Comparison of ENCODE assay signal across 1 cellular context in genomic region chr20:504632-505075, GRCh38.
TF ChIP-seq lines count a peak whose summit lies in the region.

No MANE protein-coding gene starts in this region.

TF ChIP-seq in HepG2, 621 proteins besides CTCF, POLR2A, EP300 and RAD21 (continued from another document and continues in another):
- TF ChIP-seq HIC2 (CRISPR knock-in tag; IDR thresholded peaks at IDR 0.05; ENCODE audit: low read depth) (no peak), HCFC1 (IDR thresholded peaks at IDR 0.05; ENCODE audit: low read depth, low read length) (no peak), RARA (CRISPR knock-in tag; IDR thresholded peaks at IDR 0.05) (no peak), POLR2AphosphoS2 (IDR thresholded peaks at IDR 0.05; ENCODE audit: low read depth, low read length) (no peak), KDM5A (IDR thresholded peaks at IDR 0.05; ENCODE audit: borderline replicate concordance, low read length) (peak; percentile 28; the same call in 1 of the 2 replicates), RAD51 (IDR thresholded peaks at IDR 0.05; ENCODE audit: borderline replicate concordance) (no peak), BCL6 (CRISPR knock-in tag; IDR thresholded peaks at IDR 0.05) (no peak), CCDC6 (CRISPR knock-in tag; IDR thresholded peaks at IDR 0.05) (no peak), SRSF1 (optimal IDR thresholded peaks at IDR 0.05; ENCODE audit: low read depth, low read length) (no peak), ATF3 (CRISPR knock-in tag; IDR thresholded peaks at IDR 0.05) (no peak), ZNF232 (CRISPR knock-in tag; IDR thresholded peaks at IDR 0.05; ENCODE audit: borderline replicate concordance) (no peak), ATM (IDR thresholded peaks at IDR 0.05; ENCODE audit: borderline replicate concordance) (peak; percentile 64; the same call in 1 of the 2 replicates), CHD4 (IDR thresholded peaks at IDR 0.05; ENCODE audit: borderline replicate concordance, low read length) (no peak), DPF2 (CRISPR knock-in tag; IDR thresholded peaks at IDR 0.05; ENCODE audit: borderline replicate concordance, low read depth) (peak; percentile 48; the same call in 1 of the 2 replicates), GMEB2 (CRISPR knock-in tag; IDR thresholded peaks at IDR 0.05; ENCODE audit: low read depth) (no peak), ZNF761 (CRISPR knock-in tag; conservative IDR thresholded peaks at IDR 0.05) (no peak), ZSCAN9 (CRISPR knock-in tag; IDR thresholded peaks at IDR 0.05; ENCODE audit: borderline replicate concordance) (no peak), FOSL2 (CRISPR knock-in tag; IDR thresholded peaks at IDR 0.05) (no peak), ELF4 (CRISPR knock-in tag; IDR thresholded peaks at IDR 0.05; ENCODE audit: borderline replicate concordance) (peak; percentile 80; the same call in 1 of the 2 replicates), TSC22D2 (CRISPR knock-in tag; IDR thresholded peaks at IDR 0.05; ENCODE audit: borderline replicate concordance) (no peak), ZFP41 (CRISPR knock-in tag; IDR thresholded peaks at IDR 0.05; ENCODE audit: borderline replicate concordance) (no peak), LCORL (IDR thresholded peaks at IDR 0.05) (no peak), LCORL (CRISPR knock-in tag; IDR thresholded peaks at IDR 0.05) (0 out of 2 replicates have a peak, but pooled peaks have one; percentile 16), YEATS4 (CRISPR knock-in tag; IDR thresholded peaks at IDR 0.05; ENCODE audit: borderline replicate concordance) (no peak), ZNF558 (CRISPR knock-in tag; IDR thresholded peaks at IDR 0.05; ENCODE audit: borderline replicate concordance) (no peak), ZNF17 (CRISPR knock-in tag; IDR thresholded peaks at IDR 0.05) (no peak), ZNF773 (CRISPR knock-in tag; IDR thresholded peaks at IDR 0.05; ENCODE audit: borderline replicate concordance) (no peak), ZNF484 (CRISPR knock-in tag; IDR thresholded peaks at IDR 0.05; ENCODE audit: borderline replicate concordance, low read depth) (no peak), ATF7 (IDR thresholded peaks at IDR 0.05) (no peak), ATF7 (CRISPR knock-in tag; IDR thresholded peaks at IDR 0.05) (no peak), ZNF138 (CRISPR knock-in tag; IDR thresholded peaks at IDR 0.05; ENCODE audit: low read depth) (no peak), ZNF569 (CRISPR knock-in tag; IDR thresholded peaks at IDR 0.05; ENCODE audit: borderline replicate concordance) (no peak), RBAK (CRISPR knock-in tag; IDR thresholded peaks at IDR 0.05) (no peak), HOXA3 (CRISPR knock-in tag; IDR thresholded peaks at IDR 0.05) (no peak), NONO (IDR thresholded peaks at IDR 0.05) (no peak), NONO (CRISPR knock-in tag; conservative IDR thresholded peaks at IDR 0.05) (no peak), ZFP37 (CRISPR knock-in tag; IDR thresholded peaks at IDR 0.05; ENCODE audit: borderline replicate concordance) (no peak), PPARG (CRISPR knock-in tag; conservative IDR thresholded peaks at IDR 0.05) (no peak), SRSF9 (IDR thresholded peaks at IDR 0.05; ENCODE audit: borderline replicate concordance, insufficient read depth, low read depth, low read length, poor library complexity, severe bottlenecking) (no peak), ZBTB7A (CRISPR knock-in tag; IDR thresholded peaks at IDR 0.05) (no peak), ELF1 (CRISPR knock-in tag; IDR thresholded peaks at IDR 0.05) (no peak), ZFP36 (IDR thresholded peaks at IDR 0.05; ENCODE audit: borderline replicate concordance, low read depth, low read length, partially characterized antibody) (no peak), NAIF1 (CRISPR knock-in tag; IDR thresholded peaks at IDR 0.05; ENCODE audit: borderline replicate concordance) (no peak), NFRKB (IDR thresholded peaks at IDR 0.05) (no peak), ZNF614 (CRISPR knock-in tag; IDR thresholded peaks at IDR 0.05; ENCODE audit: borderline replicate concordance) (0 out of 2 replicates have a peak, but pooled peaks have one; percentile 22), ZNF44 (CRISPR knock-in tag; IDR thresholded peaks at IDR 0.05) (no peak), RBFOX2 (IDR thresholded peaks at IDR 0.05; ENCODE audit: low read depth, low read length) (no peak), CC2D1A (CRISPR knock-in tag; IDR thresholded peaks at IDR 0.05) (no peak), MXD4 (CRISPR knock-in tag; IDR thresholded peaks at IDR 0.05) (no peak), ZBTB1 (CRISPR knock-in tag; IDR thresholded peaks at IDR 0.05; ENCODE audit: borderline replicate concordance) (no peak), ZNF124 (CRISPR knock-in tag; IDR thresholded peaks at IDR 0.05) (no peak), ZNF432 (CRISPR knock-in tag; IDR thresholded peaks at IDR 0.05; ENCODE audit: borderline replicate concordance) (no peak)
- TF ChIP-seq, protein P1, sequence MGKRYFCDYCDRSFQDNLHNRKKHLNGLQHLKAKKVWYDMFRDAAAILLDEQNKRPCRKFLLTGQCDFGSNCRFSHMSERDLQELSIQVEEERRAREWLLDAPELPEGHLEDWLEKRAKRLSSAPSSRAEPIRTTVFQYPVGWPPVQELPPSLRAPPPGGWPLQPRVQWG (CRISPR knock-in tag; IDR thresholded peaks at IDR 0.05; ENCODE audit: borderline replicate concordance, low read depth), result no peak
- TF ChIP-seq, protein P2, sequence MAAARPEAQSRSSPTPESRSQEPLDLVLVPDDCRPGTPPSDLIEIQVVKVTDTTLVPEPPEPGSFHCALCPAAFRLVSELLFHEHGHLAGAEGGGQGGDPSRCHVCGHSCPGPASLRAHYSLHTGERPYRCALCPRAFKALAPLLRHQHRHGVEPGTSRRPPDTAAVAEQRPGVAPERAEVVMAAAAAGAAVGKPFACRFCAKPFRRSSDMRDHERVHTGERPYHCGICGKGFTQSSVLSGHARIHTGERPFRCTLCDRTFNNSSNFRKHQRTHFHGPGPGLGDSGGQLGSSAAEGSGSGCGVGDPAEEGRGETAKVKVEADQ (CRISPR knock-in tag; IDR thresholded peaks at IDR 0.05; ENCODE audit: borderline replicate concordance), result no peak
- TF ChIP-seq, protein P3, sequence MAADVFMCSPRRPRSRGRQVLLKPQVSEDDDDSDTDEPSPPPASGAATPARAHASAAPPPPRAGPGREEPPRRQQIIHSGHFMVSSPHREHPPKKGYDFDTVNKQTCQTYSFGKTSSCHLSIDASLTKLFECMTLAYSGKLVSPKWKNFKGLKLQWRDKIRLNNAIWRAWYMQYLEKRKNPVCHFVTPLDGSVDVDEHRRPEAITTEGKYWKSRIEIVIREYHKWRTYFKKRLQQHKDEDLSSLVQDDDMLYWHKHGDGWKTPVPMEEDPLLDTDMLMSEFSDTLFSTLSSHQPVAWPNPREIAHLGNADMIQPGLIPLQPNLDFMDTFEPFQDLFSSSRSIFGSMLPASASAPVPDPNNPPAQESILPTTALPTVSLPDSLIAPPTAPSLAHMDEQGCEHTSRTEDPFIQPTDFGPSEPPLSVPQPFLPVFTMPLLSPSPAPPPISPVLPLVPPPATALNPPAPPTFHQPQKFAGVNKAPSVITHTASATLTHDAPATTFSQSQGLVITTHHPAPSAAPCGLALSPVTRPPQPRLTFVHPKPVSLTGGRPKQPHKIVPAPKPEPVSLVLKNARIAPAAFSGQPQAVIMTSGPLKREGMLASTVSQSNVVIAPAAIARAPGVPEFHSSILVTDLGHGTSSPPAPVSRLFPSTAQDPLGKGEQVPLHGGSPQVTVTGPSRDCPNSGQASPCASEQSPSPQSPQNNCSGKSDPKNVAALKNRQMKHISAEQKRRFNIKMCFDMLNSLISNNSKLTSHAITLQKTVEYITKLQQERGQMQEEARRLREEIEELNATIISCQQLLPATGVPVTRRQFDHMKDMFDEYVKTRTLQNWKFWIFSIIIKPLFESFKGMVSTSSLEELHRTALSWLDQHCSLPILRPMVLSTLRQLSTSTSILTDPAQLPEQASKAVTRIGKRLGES (CRISPR knock-in tag; IDR thresholded peaks at IDR 0.05; ENCODE audit: borderline replicate concordance), result no peak
- TF ChIP-seq, protein P4, sequence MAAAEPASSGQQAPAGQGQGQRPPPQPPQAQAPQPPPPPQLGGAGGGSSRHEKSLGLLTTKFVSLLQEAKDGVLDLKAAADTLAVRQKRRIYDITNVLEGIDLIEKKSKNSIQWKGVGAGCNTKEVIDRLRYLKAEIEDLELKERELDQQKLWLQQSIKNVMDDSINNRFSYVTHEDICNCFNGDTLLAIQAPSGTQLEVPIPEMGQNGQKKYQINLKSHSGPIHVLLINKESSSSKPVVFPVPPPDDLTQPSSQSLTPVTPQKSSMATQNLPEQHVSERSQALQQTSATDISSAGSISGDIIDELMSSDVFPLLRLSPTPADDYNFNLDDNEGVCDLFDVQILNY (CRISPR knock-in tag; conservative IDR thresholded peaks at IDR 0.05), result no peak
- TF ChIP-seq, protein P5, sequence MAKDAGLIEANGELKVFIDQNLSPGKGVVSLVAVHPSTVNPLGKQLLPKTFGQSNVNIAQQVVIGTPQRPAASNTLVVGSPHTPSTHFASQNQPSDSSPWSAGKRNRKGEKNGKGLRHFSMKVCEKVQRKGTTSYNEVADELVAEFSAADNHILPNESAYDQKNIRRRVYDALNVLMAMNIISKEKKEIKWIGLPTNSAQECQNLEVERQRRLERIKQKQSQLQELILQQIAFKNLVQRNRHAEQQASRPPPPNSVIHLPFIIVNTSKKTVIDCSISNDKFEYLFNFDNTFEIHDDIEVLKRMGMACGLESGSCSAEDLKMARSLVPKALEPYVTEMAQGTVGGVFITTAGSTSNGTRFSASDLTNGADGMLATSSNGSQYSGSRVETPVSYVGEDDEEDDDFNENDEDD (CRISPR knock-in tag; IDR thresholded peaks at IDR 0.05; ENCODE audit: borderline replicate concordance), result no peak
- TF ChIP-seq, protein P6, sequence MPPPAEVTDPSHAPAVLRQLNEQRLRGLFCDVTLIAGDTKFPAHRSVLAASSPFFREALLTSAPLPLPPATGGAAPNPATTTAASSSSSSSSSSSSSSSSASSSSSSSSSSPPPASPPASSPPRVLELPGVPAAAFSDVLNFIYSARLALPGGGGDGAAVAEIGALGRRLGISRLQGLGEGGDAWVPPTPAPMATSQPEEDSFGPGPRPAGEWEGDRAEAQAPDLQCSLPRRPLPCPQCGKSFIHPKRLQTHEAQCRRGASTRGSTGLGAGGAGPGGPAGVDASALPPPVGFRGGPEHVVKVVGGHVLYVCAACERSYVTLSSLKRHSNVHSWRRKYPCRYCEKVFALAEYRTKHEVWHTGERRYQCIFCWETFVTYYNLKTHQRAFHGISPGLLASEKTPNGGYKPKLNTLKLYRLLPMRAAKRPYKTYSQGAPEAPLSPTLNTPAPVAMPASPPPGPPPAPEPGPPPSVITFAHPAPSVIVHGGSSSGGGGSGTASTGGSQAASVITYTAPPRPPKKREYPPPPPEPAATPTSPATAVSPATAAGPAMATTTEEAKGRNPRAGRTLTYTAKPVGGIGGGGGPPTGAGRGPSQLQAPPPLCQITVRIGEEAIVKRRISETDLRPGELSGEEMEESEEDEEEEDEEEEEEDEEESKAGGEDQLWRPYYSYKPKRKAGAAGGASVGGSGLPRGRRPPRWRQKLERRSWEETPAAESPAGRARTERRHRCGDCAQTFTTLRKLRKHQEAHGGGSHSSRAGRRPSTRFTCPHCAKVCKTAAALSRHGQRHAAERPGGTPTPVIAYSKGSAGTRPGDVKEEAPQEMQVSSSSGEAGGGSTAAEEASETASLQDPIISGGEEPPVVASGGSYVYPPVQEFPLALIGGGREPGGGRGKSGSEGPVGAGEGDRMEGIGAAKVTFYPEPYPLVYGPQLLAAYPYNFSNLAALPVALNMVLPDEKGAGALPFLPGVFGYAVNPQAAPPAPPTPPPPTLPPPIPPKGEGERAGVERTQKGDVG (CRISPR knock-in tag; IDR thresholded peaks at IDR 0.05; ENCODE audit: borderline replicate concordance), result no peak
- TF ChIP-seq, protein P7, sequence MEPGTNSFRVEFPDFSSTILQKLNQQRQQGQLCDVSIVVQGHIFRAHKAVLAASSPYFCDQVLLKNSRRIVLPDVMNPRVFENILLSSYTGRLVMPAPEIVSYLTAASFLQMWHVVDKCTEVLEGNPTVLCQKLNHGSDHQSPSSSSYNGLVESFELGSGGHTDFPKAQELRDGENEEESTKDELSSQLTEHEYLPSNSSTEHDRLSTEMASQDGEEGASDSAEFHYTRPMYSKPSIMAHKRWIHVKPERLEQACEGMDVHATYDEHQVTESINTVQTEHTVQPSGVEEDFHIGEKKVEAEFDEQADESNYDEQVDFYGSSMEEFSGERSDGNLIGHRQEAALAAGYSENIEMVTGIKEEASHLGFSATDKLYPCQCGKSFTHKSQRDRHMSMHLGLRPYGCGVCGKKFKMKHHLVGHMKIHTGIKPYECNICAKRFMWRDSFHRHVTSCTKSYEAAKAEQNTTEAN (CRISPR knock-in tag; conservative IDR thresholded peaks at IDR 0.05), result no peak
- TF ChIP-seq, protein P8, sequence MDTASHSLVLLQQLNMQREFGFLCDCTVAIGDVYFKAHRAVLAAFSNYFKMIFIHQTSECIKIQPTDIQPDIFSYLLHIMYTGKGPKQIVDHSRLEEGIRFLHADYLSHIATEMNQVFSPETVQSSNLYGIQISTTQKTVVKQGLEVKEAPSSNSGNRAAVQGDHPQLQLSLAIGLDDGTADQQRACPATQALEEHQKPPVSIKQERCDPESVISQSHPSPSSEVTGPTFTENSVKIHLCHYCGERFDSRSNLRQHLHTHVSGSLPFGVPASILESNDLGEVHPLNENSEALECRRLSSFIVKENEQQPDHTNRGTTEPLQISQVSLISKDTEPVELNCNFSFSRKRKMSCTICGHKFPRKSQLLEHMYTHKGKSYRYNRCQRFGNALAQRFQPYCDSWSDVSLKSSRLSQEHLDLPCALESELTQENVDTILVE (CRISPR knock-in tag; IDR thresholded peaks at IDR 0.05), result no peak
